ENCODE assay signal across 1 cellular context in the genomic region with DNA sequence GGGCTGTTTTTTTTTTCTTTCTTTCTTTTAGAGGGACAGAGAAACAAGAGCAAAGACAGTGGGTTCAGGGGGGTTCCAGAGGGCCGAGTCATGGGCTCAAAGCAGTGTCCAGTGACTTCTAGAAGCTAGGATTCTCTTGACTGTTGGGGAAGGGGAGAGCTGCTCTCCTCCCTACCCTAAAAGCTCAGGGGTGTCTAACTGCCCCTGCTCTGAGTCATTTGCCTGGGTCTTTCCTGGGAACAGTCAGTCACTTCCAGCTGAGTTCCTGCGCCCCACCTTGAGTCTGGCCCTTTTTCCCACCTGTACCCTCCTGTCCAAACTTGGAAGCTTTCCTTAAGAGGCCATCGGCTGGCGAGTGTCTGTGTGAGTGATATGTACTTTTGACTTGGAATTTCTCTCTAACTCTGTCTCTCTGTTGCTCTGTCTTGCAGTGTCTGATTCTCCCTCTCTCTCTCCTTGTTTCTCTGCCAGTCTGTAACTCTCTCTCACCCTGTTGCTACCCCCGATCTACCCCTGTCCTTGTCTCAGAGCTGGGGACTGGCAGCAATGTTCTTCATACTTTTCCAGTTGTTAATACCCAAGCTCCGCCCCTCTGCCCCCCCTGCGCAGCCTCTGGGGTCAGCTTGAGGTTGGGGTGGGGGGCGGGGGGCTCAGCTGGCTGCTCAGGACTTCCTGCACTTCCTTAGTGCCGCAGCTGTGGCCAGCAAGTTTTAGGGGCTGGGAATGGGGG.
A peak's percentile ranks its signal among the peaks of the same experiment; 100 is the strongest.
TF ChIP-seq lines count a peak whose summit lies in the region.

No MANE protein-coding gene starts in this region.

TF ChIP-seq in IMR-90, 13 proteins besides CTCF, POLR2A, EP300 and RAD21:
- peak; percentile 48; the same call in 1 of the 2 replicates for TF ChIP-seq MAZ (IDR thresholded peaks at IDR 0.05; ENCODE audit: borderline replicate concordance, low read depth, low read length)
- TF ChIP-seq CEBPB (IDR thresholded peaks at IDR 0.05; ENCODE audit: low read depth, low read length) = no peak
TF ChIP-seq in IMR-90: peak in this region for 1.
